ENCODE assay signal across 11 cellular contexts in genomic region chr1:18951416-18951815, GRCh38. TPM values are rescaled to one million over a fixed set of nuclear protein-coding genes. Genes with fewer than 3 reads are reported as not detected.
DNase-seq lines count a peak whose midpoint lies in the region; ATAC-seq and TF ChIP-seq lines count a peak whose summit lies in the region.
"Had no signal": no experiment of that assay in that cellular context is flagged by ENCODE, and none has a peak within 500 bp of the region (broad histone marks: within the 10 kb centered on the region; RNA-seq: fewer than 3 reads in every experiment).

No MANE protein-coding gene starts in this region.

- peaks cover 89% of the 10 kb centered on the region for H3K4me1 Mint-ChIP-seq in activated naive CD4-positive, alpha-beta T cell treated with anti-CD3 and anti-CD28 coated beads, Interleukin-2, amount 10 ng/mL, durations not matched to agents 7 days and 5 days

- intact Hi-C loops in vagina (cut with DNase I): no loop called here

- no peak for ATAC-seq in GM19035 (IDR thresholded peaks at IDR 0.05; ENCODE audit: unreplicated experiment)
- ATAC-seq: SK-N-SH treated with all-trans-retinoic acid at 6 μM for 48 hours had no signal

- CTCF ChIA-PET in activated naive CD4-positive, alpha-beta T cell treated with anti-CD3 and anti-CD28 coated beads, Interleukin-2, amount 10 ng/mL, durations not matched to agents 7 days and 5 days (lab: Charles Lee): interaction anchor here (1.3 to 2.9 kb wide), 6 partner anchors 24 to 162 kb away, joined by 5 to 30 read pairs (median 11); no protein-coding TSS in a partner anchor

- DNase-seq in activated naive CD4-positive, alpha-beta T cell treated with anti-CD3 and anti-CD28 coated beads, Interleukin-2, amount 10 ng/mL, durations not matched to agents 7 days and 5 days: peak; percentile 38
- DNase-seq in activated naive CD4-positive, alpha-beta T cell treated with Interleukin-2 at 50 U/mL for 16 hours: no peak
- DNase-seq in adipocyte (ENCODE audit: low read depth) (no peak), vagina (ENCODE audit: extremely low spot score in 2 of 2) (no peak), HT-29 (ENCODE audit: low spot score) (no peak), HPDE6-E6E7 (ENCODE audit: extremely low spot score) (no peak)
- DNase-seq: COR-L47, endodermal cell had no signal

- no peaks in the 10 kb centered on the region for H3K9me3 Mint-ChIP-seq in activated naive CD4-positive, alpha-beta T cell treated with anti-CD3 and anti-CD28 coated beads, Interleukin-2, amount 10 ng/mL, durations not matched to agents 7 days and 5 days
- H3K9me3 Mint-ChIP-seq: endodermal cell had no signal

- WGBS in mesodermal cell (ENCODE audit: insufficient coverage in 2 of 2), 2 experiments: 83 to 89% methylated on average over 9 of the region's 9 CpGs

- peak overlapping the region; percentile 77 for H3K4me3 Mint-ChIP-seq in activated naive CD4-positive, alpha-beta T cell treated with anti-CD3 and anti-CD28 coated beads, Interleukin-2, amount 10 ng/mL, durations not matched to agents 7 days and 5 days
- H3K4me3 Mint-ChIP-seq: endodermal cell had no signal

- H3K27me3 Mint-ChIP-seq in activated naive CD4-positive, alpha-beta T cell treated with anti-CD3 and anti-CD28 coated beads, Interleukin-2, amount 10 ng/mL, durations not matched to agents 7 days and 5 days: peaks cover 19% of the 10 kb centered on the region

- H3K27ac ChIP-seq in mesodermal cell (ENCODE audit: low read depth, low read length, severe bottlenecking) (peak overlapping the region; percentile 95), vagina (peak overlapping the region; percentile 89)

- H3K36me3 ChIP-seq in adipocyte (ENCODE audit: control insufficient read depth, insufficient read depth, low read length, severe bottlenecking) (no peaks in the 10 kb centered on the region), mesodermal cell (ENCODE audit: control insufficient read depth, insufficient read depth, low read length) (peaks cover 6% of the 10 kb centered on the region), vagina (no peaks in the 10 kb centered on the region)

- peak overlapping the region; percentile 93 for H3K27ac Mint-ChIP-seq in activated naive CD4-positive, alpha-beta T cell treated with anti-CD3 and anti-CD28 coated beads, Interleukin-2, amount 10 ng/mL, durations not matched to agents 7 days and 5 days
- H3K27ac Mint-ChIP-seq: endodermal cell had no signal

- no peaks in the 10 kb centered on the region for H3K9me3 ChIP-seq in adipocyte (ENCODE audit: control insufficient read depth, low read length)
- no peaks in the 10 kb centered on the region for H3K9me3 ChIP-seq in mesodermal cell (ENCODE audit: control insufficient read depth, low read length)
- no peaks in the 10 kb centered on the region for H3K9me3 ChIP-seq in vagina

- peaks cover 19% of the 10 kb centered on the region for H3K36me3 Mint-ChIP-seq in activated naive CD4-positive, alpha-beta T cell treated with anti-CD3 and anti-CD28 coated beads, Interleukin-2, amount 10 ng/mL, durations not matched to agents 7 days and 5 days

- H3K4me1 ChIP-seq in adipocyte (ENCODE audit: control insufficient read depth, insufficient read depth, low read length) (peaks cover 60% of the 10 kb centered on the region), mesodermal cell (ENCODE audit: control insufficient read depth, insufficient read depth, low read length, poor library complexity, severe bottlenecking) (peaks cover 56% of the 10 kb centered on the region), vagina (peaks cover 91% of the 10 kb centered on the region)

- H3K27me3 ChIP-seq in adipocyte (replicated peaks; ENCODE audit: control insufficient read depth, insufficient read depth, low read length) (no peaks in the 10 kb centered on the region), vagina (no peaks in the 10 kb centered on the region)

- H3K4me3 ChIP-seq in adipocyte (ENCODE audit: low read length) (no peak overlapping the region), mesodermal cell (ENCODE audit: extremely low read depth, insufficient read depth, low read length, poor library complexity, severe bottlenecking) (no peak overlapping the region), vagina (peak overlapping the region in 1 of 2 donors; percentile 28)

- TF ChIP-seq POLR2A in vagina (IDR thresholded peaks at IDR 0.05): no peak

- H3K9ac ChIP-seq in adipocyte (ENCODE audit: low read length): peak overlapping the region; percentile 76

- TF ChIP-seq CTCF in vagina (IDR thresholded peaks at IDR 0.05): no peak

RNA-seq across cellular contexts. Expression of gene IFFO2, which starts 5.1 kb away (rescaled TPM):
- polyA plus RNA-seq in mesodermal cell (2013, experiment 1 of 2): 17.6 TPM
- 11.7 TPM for polyA plus RNA-seq in mesodermal cell (2013, experiment 2 of 2)
- total RNA-seq in vagina: 34.6 TPM
- 93.6 and 101 TPM in 2 replicates for total RNA-seq in HT-29 (2014; rRNA removed; shearing (Covaris generic))

RNA-seq across cellular contexts. Expression of gene ALDH4A1, which starts 49.1 kb away (rescaled TPM):
- 13.2 TPM for polyA plus RNA-seq in mesodermal cell (2013, experiment 1 of 2)
- 12.6 TPM for polyA plus RNA-seq in mesodermal cell (2013, experiment 2 of 2)
- 39.5 TPM for total RNA-seq in vagina
- total RNA-seq in HT-29 (2014; rRNA removed; shearing (Covaris generic)): 60.7 and 68.0 TPM in 2 replicates
